In the genomic region with DNA sequence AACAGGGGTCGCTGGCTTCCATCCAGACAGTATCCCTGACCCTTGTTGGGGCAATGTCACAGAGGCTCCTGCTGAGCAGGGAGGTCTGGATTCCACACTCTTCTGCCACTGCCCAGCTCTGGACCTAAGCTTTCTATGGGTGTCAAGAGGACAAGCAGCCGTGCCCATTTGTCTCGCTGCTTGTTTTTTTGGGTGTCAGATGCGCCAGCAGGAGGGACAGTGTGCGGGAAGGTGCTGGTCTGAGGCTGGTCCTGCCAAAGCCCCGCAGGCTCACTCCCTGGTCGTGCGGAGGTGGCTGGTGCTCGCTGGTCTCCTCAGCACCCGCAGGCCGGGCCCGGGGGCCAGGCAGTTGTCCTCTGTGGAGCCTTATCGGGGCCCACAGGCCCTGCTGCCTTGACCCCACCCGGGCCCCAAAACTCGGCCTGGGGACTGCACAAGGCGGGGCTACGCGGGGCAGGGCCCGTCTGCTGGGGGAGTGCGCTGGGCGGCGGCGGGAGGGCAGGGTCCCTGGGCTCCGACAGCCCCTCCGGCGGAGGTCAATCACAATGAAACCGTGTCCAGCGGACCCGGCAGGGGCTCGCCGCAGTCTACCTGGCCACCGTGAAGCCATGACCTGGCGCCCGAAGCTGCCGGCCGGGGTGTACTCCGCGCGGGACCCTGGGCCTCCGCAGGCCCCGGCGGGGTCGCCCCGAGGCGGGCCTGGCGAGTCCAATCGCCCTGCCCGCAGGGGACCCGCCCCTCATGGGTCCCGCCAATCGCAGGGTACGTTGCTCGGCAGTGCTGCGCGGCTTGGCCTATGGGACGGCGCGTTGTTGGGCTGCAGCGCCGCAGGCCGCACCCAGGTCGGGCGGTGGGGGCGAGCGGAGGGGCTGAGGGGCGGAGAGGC, we compare ENCODE assay signal across 1 cellular context.
A peak's percentile ranks its signal among the peaks of the same experiment; 100 is the strongest.
TF ChIP-seq lines count a peak whose summit lies in the region.

A gene with protein sequence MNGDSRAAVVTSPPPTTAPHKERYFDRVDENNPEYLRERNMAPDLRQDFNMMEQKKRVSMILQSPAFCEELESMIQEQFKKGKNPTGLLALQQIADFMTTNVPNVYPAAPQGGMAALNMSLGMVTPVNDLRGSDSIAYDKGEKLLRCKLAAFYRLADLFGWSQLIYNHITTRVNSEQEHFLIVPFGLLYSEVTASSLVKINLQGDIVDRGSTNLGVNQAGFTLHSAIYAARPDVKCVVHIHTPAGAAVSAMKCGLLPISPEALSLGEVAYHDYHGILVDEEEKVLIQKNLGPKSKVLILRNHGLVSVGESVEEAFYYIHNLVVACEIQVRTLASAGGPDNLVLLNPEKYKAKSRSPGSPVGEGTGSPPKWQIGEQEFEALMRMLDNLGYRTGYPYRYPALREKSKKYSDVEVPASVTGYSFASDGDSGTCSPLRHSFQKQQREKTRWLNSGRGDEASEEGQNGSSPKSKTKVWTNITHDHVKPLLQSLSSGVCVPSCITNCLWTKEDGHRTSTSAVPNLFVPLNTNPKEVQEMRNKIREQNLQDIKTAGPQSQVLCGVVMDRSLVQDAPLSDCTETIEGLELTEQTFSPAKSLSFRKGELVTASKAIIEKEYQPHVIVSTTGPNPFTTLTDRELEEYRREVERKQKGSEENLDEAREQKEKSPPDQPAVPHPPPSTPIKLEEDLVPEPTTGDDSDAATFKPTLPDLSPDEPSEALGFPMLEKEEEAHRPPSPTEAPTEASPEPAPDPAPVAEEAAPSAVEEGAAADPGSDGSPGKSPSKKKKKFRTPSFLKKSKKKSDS (plus strand): TSS at position 822 of the 886 bp plus-strand sequence. CDS start 32,072 bp downstream, outside the sequence.

TF ChIP-seq in K562, 482 proteins besides CTCF, POLR2A, EP300 and RAD21 (continued from another document and continues in another):
- TF ChIP-seq, protein P1, sequence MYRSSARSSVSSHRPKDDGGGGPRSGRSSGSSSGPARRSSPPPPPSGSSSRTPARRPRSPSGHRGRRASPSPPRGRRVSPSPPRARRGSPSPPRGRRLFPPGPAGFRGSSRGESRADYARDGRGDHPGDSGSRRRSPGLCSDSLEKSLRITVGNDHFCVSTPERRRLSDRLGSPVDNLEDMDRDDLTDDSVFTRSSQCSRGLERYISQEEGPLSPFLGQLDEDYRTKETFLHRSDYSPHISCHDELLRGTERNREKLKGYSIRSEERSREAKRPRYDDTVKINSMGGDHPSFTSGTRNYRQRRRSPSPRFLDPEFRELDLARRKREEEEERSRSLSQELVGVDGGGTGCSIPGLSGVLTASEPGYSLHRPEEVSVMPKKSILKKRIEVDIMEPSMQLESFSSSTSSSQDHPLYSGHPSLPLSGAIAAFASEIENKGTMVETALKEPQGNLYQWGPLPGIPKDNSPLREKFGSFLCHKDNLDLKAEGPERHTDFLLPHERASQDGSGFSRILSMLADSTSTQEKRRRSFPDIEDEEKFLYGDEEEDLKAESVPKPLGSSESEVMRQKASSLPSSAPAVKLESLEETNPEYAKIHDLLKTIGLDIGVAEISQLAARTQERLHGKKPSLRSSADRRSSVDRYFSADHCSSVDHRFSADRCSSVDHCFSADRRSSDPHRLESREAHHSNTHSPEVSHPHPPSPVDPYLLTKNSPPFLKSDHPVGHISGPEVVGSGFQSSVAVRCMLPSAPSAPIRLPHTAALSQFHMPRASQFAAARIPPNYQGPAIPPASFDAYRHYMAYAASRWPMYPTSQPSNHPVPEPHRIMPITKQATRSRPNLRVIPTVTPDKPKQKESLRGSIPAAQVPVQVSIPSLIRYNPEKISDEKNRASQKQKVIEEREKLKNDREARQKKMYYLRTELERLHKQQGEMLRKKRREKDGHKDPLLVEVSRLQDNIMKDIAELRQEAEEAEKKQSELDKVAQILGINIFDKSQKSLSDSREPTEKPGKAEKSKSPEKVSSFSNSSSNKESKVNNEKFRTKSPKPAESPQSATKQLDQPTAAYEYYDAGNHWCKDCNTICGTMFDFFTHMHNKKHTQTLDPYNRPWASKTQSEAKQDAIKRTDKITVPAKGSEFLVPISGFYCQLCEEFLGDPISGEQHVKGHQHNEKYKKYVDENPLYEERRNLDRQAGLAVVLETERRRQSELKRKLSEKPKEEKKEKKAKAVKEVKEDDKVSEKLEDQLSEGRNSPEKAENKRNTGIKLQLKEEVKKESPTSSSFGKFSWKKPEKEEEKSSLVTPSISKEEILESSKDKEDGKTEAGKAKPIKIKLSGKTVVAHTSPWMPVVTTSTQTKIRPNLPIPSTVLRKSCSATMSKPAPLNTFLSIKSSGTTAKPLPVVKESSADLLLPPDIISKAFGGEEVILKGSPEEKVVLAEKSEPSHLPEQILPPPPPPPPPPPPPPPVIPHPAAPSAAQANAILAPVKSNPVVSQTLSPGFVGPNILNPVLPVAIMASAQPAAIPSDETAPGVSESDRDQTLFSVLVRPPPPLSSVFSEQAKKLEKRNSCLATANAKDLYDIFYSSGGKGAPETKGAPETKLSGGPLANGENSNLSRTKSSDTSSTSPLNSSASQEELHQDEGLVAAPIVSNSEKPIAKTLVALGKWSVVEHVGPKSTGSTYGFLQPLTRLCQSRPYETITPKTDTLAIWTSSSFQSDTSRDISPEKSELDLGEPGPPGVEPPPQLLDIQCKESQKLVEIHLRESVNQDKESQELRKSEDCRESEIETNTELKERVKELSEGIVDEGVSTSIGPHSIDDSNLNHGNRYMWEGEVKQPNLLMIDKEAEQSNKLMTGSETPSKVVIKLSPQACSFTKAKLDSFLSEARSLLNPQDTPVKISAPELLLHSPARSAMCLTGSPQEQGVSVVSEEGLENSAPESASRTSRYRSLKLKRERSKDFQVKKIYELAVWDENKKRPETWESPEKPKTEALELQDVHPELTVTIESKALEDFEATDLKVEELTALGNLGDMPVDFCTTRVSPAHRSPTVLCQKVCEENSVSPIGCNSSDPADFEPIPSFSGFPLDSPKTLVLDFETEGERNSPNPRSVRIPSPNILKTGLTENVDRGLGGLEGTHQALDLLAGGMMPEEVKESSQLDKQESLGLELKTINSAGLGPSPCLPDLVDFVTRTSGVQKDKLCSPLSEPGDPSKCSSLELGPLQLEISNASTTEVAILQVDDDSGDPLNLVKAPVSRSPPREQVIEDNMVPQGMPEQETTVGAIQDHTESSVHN (IDR thresholded peaks at IDR 0.05; ENCODE audit: borderline replicate concordance in 1 of 2, low read depth in 1 of 2), result no peak
- TF ChIP-seq POLR2AphosphoS5 (IDR thresholded peaks at IDR 0.05; ENCODE audit: control insufficient read depth, insufficient read depth, low read depth, low read length) (peak; percentile 48; the same call in 1 of the 2 replicates), HMGN3 (IDR thresholded peaks at IDR 0.05; ENCODE audit: borderline replicate concordance, extremely low read depth, insufficient read length, low read depth, low read length) (peak; percentile 87), RFX1 (IDR thresholded peaks at IDR 0.05) (no peak), KLF1 (tag; IDR thresholded peaks at IDR 0.05) (peak; percentile 64; the same call in 1 of the 2 replicates), HDAC1 (IDR thresholded peaks at IDR 0.05) (peak in 1 of 2 experiments; percentile 77; a peak in 2 of 4 replicates), SIRT6 (IDR thresholded peaks at IDR 0.05; ENCODE audit: low read depth, low read length) (no peak), NEUROD1 (IDR thresholded peaks at IDR 0.05; ENCODE audit: borderline replicate concordance, low read depth, low read length, partially characterized antibody) (peak; percentile 88), MYNN (IDR thresholded peaks at IDR 0.05) (peak; percentile 45; the same call in 1 of the 2 replicates), MYNN (CRISPR knock-in tag; IDR thresholded peaks at IDR 0.05) (no peak), ZFP36 (IDR thresholded peaks at IDR 0.05; ENCODE audit: low read depth, low read length, partially characterized antibody) (peak; percentile 32), CREB1 (IDR thresholded peaks at IDR 0.05) (0 out of 2 replicates have a peak, but pooled peaks have one; percentile 28), CREB1 (CRISPR knock-in tag; IDR thresholded peaks at IDR 0.05) (no peak), BACH1 (tag; IDR thresholded peaks at IDR 0.05) (no peak), RBM17 (IDR thresholded peaks at IDR 0.05; ENCODE audit: borderline replicate concordance, low read depth, low read length) (no peak), LCOR (CRISPR knock-in tag; IDR thresholded peaks at IDR 0.05) (peak; percentile 83), ZNF561 (CRISPR knock-in tag; conservative IDR thresholded peaks at IDR 0.05) (no peak), ZNF431 (CRISPR knock-in tag; IDR thresholded peaks at IDR 0.05) (0 out of 2 replicates have a peak, but pooled peaks have one; percentile 35), CTBP1 (IDR thresholded peaks at IDR 0.05; ENCODE audit: borderline replicate concordance) (peak; percentile 76), NR4A1 (CRISPR knock-in tag; IDR thresholded peaks at IDR 0.05) (no peak), NR4A1 (tag; IDR thresholded peaks at IDR 0.05) (0 out of 2 replicates have a peak, but pooled peaks have one; percentile 34), SOX6 (IDR thresholded peaks at IDR 0.05) (0 out of 2 replicates have a peak, but pooled peaks have one; percentile 8), FUS (optimal IDR thresholded peaks at IDR 0.05; ENCODE audit: low read depth, low read length) (peak; percentile 29), MCM2 (IDR thresholded peaks at IDR 0.05; ENCODE audit: low read depth) (no peak), POLR2B (IDR thresholded peaks at IDR 0.05; ENCODE audit: low read depth, partially characterized antibody) (peak; percentile 74), XRCC5 (IDR thresholded peaks at IDR 0.05; ENCODE audit: low read depth, low read length) (peak; percentile 27; the same call in 1 of the 2 replicates), JUND (IDR thresholded peaks at IDR 0.05; ENCODE audit: borderline replicate concordance, low read depth, low read length) (no peak), JUND (tag; IDR thresholded peaks at IDR 0.05; ENCODE audit: borderline replicate concordance, low read depth, low read length) (no peak), SAP30 (IDR thresholded peaks at IDR 0.05; ENCODE audit: borderline replicate concordance, insufficient read depth, low read depth, low read length, poor library complexity, severe bottlenecking) (peak; percentile 69), CBX3 (IDR thresholded peaks at IDR 0.05; ENCODE audit: borderline replicate concordance in 1 of 2, low read length in 2 of 2) (no peak), NR1H2 (CRISPR knock-in tag; IDR thresholded peaks at IDR 0.05) (no peak; the same call in 1 of the 2 replicates), ESRRA (IDR thresholded peaks at IDR 0.05; ENCODE audit: borderline replicate concordance, low read depth) (peak; percentile 55; the same call in 1 of the 2 replicates)
- TF ChIP-seq, protein P2, sequence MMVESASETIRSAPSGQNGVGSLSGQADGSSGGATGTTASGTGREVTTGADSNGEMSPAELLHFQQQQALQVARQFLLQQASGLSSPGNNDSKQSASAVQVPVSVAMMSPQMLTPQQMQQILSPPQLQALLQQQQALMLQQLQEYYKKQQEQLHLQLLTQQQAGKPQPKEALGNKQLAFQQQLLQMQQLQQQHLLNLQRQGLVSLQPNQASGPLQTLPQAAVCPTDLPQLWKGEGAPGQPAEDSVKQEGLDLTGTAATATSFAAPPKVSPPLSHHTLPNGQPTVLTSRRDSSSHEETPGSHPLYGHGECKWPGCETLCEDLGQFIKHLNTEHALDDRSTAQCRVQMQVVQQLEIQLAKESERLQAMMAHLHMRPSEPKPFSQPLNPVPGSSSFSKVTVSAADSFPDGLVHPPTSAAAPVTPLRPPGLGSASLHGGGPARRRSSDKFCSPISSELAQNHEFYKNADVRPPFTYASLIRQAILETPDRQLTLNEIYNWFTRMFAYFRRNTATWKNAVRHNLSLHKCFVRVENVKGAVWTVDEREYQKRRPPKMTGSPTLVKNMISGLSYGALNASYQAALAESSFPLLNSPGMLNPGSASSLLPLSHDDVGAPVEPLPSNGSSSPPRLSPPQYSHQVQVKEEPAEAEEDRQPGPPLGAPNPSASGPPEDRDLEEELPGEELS (CRISPR knock-in tag; IDR thresholded peaks at IDR 0.05; ENCODE audit: borderline replicate concordance), result peak; percentile 77; the same call in 1 of the 2 replicates
- TF ChIP-seq, protein P3, sequence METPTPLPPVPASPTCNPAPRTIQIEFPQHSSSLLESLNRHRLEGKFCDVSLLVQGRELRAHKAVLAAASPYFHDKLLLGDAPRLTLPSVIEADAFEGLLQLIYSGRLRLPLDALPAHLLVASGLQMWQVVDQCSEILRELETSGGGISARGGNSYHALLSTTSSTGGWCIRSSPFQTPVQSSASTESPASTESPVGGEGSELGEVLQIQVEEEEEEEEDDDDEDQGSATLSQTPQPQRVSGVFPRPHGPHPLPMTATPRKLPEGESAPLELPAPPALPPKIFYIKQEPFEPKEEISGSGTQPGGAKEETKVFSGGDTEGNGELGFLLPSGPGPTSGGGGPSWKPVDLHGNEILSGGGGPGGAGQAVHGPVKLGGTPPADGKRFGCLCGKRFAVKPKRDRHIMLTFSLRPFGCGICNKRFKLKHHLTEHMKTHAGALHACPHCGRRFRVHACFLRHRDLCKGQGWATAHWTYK (CRISPR knock-in tag; IDR thresholded peaks at IDR 0.05), result peak; percentile 53; the same call in 1 of the 2 replicates
- TF ChIP-seq, protein P4, sequence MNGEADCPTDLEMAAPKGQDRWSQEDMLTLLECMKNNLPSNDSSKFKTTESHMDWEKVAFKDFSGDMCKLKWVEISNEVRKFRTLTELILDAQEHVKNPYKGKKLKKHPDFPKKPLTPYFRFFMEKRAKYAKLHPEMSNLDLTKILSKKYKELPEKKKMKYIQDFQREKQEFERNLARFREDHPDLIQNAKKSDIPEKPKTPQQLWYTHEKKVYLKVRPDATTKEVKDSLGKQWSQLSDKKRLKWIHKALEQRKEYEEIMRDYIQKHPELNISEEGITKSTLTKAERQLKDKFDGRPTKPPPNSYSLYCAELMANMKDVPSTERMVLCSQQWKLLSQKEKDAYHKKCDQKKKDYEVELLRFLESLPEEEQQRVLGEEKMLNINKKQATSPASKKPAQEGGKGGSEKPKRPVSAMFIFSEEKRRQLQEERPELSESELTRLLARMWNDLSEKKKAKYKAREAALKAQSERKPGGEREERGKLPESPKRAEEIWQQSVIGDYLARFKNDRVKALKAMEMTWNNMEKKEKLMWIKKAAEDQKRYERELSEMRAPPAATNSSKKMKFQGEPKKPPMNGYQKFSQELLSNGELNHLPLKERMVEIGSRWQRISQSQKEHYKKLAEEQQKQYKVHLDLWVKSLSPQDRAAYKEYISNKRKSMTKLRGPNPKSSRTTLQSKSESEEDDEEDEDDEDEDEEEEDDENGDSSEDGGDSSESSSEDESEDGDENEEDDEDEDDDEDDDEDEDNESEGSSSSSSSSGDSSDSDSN (IDR thresholded peaks at IDR 0.05; ENCODE audit: borderline replicate concordance in 1 of 2, low read depth in 2 of 2, low read length in 2 of 2), result peak; percentile 24 to 78; a peak in 1 of 4 replicates
- TF ChIP-seq, protein P5, sequence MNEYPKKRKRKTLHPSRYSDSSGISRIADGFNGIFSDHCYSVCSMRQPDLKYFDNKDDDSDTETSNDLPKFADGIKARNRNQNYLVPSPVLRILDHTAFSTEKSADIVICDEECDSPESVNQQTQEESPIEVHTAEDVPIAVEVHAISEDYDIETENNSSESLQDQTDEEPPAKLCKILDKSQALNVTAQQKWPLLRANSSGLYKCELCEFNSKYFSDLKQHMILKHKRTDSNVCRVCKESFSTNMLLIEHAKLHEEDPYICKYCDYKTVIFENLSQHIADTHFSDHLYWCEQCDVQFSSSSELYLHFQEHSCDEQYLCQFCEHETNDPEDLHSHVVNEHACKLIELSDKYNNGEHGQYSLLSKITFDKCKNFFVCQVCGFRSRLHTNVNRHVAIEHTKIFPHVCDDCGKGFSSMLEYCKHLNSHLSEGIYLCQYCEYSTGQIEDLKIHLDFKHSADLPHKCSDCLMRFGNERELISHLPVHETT (CRISPR knock-in tag; conservative IDR thresholded peaks at IDR 0.05 in 1 of 2, IDR thresholded peaks at IDR 0.05 in 1 of 2), result no peak
